In genomic region chr5:119269061-119269579, GRCh38 we compare ENCODE assay signal across 1 cellular context.
TF ChIP-seq lines count a peak whose summit lies in the region.

No MANE protein-coding gene starts in this region.

TF ChIP-seq in K562, 482 proteins besides CTCF, POLR2A, EP300 and RAD21 (continued from another document):
- no peak for TF ChIP-seq GTF3C2 (IDR thresholded peaks at IDR 0.05; ENCODE audit: borderline replicate concordance, extremely low read depth, insufficient read length)
- no peak for TF ChIP-seq ZNF146 (CRISPR knock-in tag; IDR thresholded peaks at IDR 0.05; ENCODE audit: unreplicated experiment)
- no peak for TF ChIP-seq RHOXF2B (CRISPR knock-in tag; conservative IDR thresholded peaks at IDR 0.05)
- 0 out of 2 replicates have a peak, but pooled peaks have one; percentile 32 for TF ChIP-seq ATF4 (CRISPR knock-in tag; IDR thresholded peaks at IDR 0.05)
- TF ChIP-seq E2F8 (IDR thresholded peaks at IDR 0.05; ENCODE audit: low read depth, partially characterized antibody) = no peak
- no peak for TF ChIP-seq MYBL2 (IDR thresholded peaks at IDR 0.05; ENCODE audit: low read depth)
- TF ChIP-seq MYBL2 (CRISPR knock-in tag; IDR thresholded peaks at IDR 0.05; ENCODE audit: borderline replicate concordance) = no peak
- no peak for TF ChIP-seq NFATC3 (IDR thresholded peaks at IDR 0.05)
- TF ChIP-seq NCOA2 (IDR thresholded peaks at IDR 0.05; ENCODE audit: partially characterized antibody in 2 of 2) = no peak
- TF ChIP-seq ZNF277 (CRISPR knock-in tag; IDR thresholded peaks at IDR 0.05; ENCODE audit: borderline replicate concordance) = no peak
- no peak for TF ChIP-seq ZNF507 (tag; conservative IDR thresholded peaks at IDR 0.05)
- TF ChIP-seq SPI1 (IDR thresholded peaks at IDR 0.05; ENCODE audit: borderline replicate concordance, low read depth, low read length) = no peak
TF ChIP-seq in K562: peak in this region for 72.
